ENCODE assay signal across 18 cellular contexts in genomic region chr2:16322308-16323130, GRCh38.
DNase-seq lines count a peak whose midpoint lies in the region; ATAC-seq and TF ChIP-seq lines count a peak whose summit lies in the region.
"Had no signal": no experiment of that assay in that cellular context is flagged by ENCODE, and none has a peak within 500 bp of the region (broad histone marks: within the 10 kb centered on the region; RNA-seq: fewer than 3 reads in every experiment).

No MANE protein-coding gene starts in this region.

- no peaks in the 10 kb centered on the region for H3K9me3 ChIP-seq in Caco-2
- no peaks in the 10 kb centered on the region for H3K9me3 ChIP-seq in WERI-Rb-1 (ENCODE audit: severe bottlenecking)
- no peaks in the 10 kb centered on the region for H3K9me3 ChIP-seq in neuronal stem cell (replicated peaks in 1 of 2; ENCODE audit: control insufficient read depth in 2 of 2, insufficient read depth in 1 of 2, low read depth in 1 of 2, low read length in 2 of 2)
- H3K9me3 ChIP-seq in naive thymus-derived CD4-positive, alpha-beta T cell (ENCODE audit: control insufficient read depth in 2 of 3, low read length in 3 of 3): no peaks in the 10 kb centered on the region
- no peaks in the 10 kb centered on the region for H3K9me3 ChIP-seq in adrenal gland (replicated peaks in 1 of 3)

- peaks cover 87% of the 10 kb centered on the region for H3K4me1 ChIP-seq in Caco-2
- H3K4me1 ChIP-seq in neuronal stem cell (ENCODE audit: control insufficient read depth in 2 of 2, insufficient read depth in 1 of 2, low read depth in 1 of 2, low read length in 2 of 2): peaks cover 41 to 53% of the 10 kb centered on the region in 2 donors
- H3K4me1 ChIP-seq in naive thymus-derived CD4-positive, alpha-beta T cell (ENCODE audit: control insufficient read depth in 2 of 2, insufficient read depth in 2 of 2, low read length in 2 of 2): no peaks in the 10 kb centered on the region
- no peaks in the 10 kb centered on the region for H3K4me1 ChIP-seq in adrenal gland (replicated peaks in 1 of 2)

- H2BK5ac ChIP-seq in neuronal stem cell (ENCODE audit: low read length): no peak overlapping the region

- BruUV-seq in Caco-2 (replicated peaks; lab: Mats Ljungman, UMichigan): no TSS peak

- no peak overlapping the region for H2BK120ac ChIP-seq in neuronal stem cell (ENCODE audit: low read depth, low read length)

- H3K4me2 ChIP-seq in neuronal stem cell (ENCODE audit: insufficient read depth, low read length, poor library complexity, severe bottlenecking): no peak overlapping the region
- H3K4me2 ChIP-seq: GM23338 had no signal

- H2BK12ac ChIP-seq in neuronal stem cell (ENCODE audit: low read length): no peak overlapping the region

- H3K27ac ChIP-seq in WERI-Rb-1: peak overlapping the region; percentile 60
- H3K27ac ChIP-seq in neuronal stem cell (replicated peaks; ENCODE audit: low read length): no peak overlapping the region
- no peak overlapping the region for H3K27ac ChIP-seq in naive thymus-derived CD4-positive, alpha-beta T cell (ENCODE audit: low read depth, low read length)
- H3K27ac ChIP-seq in adrenal gland: no peak overlapping the region
- H3K27ac ChIP-seq: C4-2B had no signal

- no peaks in the 10 kb centered on the region for H3K9me3 Mint-ChIP-seq in Caco-2 (ENCODE audit: unreplicated experiment)
- peaks cover 0 to 2% (median 0%) of the 10 kb centered on the region in 11 donors for H3K9me3 Mint-ChIP-seq in naive thymus-derived CD4-positive, alpha-beta T cell
- H3K9me3 Mint-ChIP-seq: CD4-positive, alpha-beta T cell; GM23338 had no signal

- H3K27me3 ChIP-seq in Caco-2 (replicated peaks; ENCODE audit: control insufficient read depth, insufficient read depth, low read length): no peaks in the 10 kb centered on the region
- H3K27me3 ChIP-seq in WERI-Rb-1 (ENCODE audit: insufficient read depth, low read depth, severe bottlenecking): no peaks in the 10 kb centered on the region
- H3K27me3 ChIP-seq in neuronal stem cell (ENCODE audit: control insufficient read depth in 3 of 3, insufficient read depth in 3 of 3, low read depth in 1 of 3, low read length in 3 of 3): no peaks in the 10 kb centered on the region
- no peaks in the 10 kb centered on the region for H3K27me3 ChIP-seq in naive thymus-derived CD4-positive, alpha-beta T cell (ENCODE audit: control insufficient read depth in 2 of 2, insufficient read depth in 2 of 2, low read length in 2 of 2)
- no peaks in the 10 kb centered on the region for H3K27me3 ChIP-seq in adrenal gland

- WGBS in neuronal stem cell (ENCODE audit: extremely low coverage in 2 of 2, insufficient read length in 2 of 2, insufficient replicate concordance in 1 of 2), 2 donors: no CpG with 5 or more reads among the region's 9 CpGs
- WGBS in adrenal gland, 4 donors: 80 to 86% (median 84%) methylated on average over 9 of the region's 9 CpGs

- H3K36me3 Mint-ChIP-seq in Caco-2 (ENCODE audit: insufficient read depth, unreplicated experiment): peaks cover 4% of the 10 kb centered on the region
- H3K36me3 Mint-ChIP-seq in naive thymus-derived CD4-positive, alpha-beta T cell: no peaks in the 10 kb centered on the region

- POLR2A ChIA-PET in Caco-2 (lab: Charles Lee): no interaction called here
- POLR2A ChIA-PET in naive thymus-derived CD4-positive, alpha-beta T cell (lab: Charles Lee): no interaction called here

- TF ChIP-seq POLR2A in adrenal gland (IDR thresholded peaks at IDR 0.05): no peak

- H3K14ac ChIP-seq in neuronal stem cell (ENCODE audit: low read length): no peak overlapping the region

- H3K4me1 Mint-ChIP-seq in Caco-2 (ENCODE audit: low read depth, unreplicated experiment): peaks cover 80% of the 10 kb centered on the region
- H3K4me1 Mint-ChIP-seq in naive thymus-derived CD4-positive, alpha-beta T cell: peaks cover 0 to 2% (median 0%) of the 10 kb centered on the region in 7 donors

- H4K8ac ChIP-seq in neuronal stem cell (ENCODE audit: low read depth, low read length): no peak overlapping the region

- no peak overlapping the region for H3K4me3 Mint-ChIP-seq in Caco-2 (ENCODE audit: unreplicated experiment)
- H3K4me3 Mint-ChIP-seq in naive thymus-derived CD4-positive, alpha-beta T cell: no peak overlapping the region
- H3K4me3 Mint-ChIP-seq: CD4-positive, alpha-beta T cell; GM23338 had no signal

- H3K36me3 ChIP-seq in Caco-2 (ENCODE audit: control insufficient read depth, insufficient read depth, low read length): no peaks in the 10 kb centered on the region
- no peaks in the 10 kb centered on the region for H3K36me3 ChIP-seq in WERI-Rb-1
- no peaks in the 10 kb centered on the region for H3K36me3 ChIP-seq in neuronal stem cell (replicated peaks in 1 of 2; ENCODE audit: control insufficient read depth in 2 of 2, insufficient read depth in 2 of 2, low read length in 2 of 2)
- H3K36me3 ChIP-seq in naive thymus-derived CD4-positive, alpha-beta T cell (ENCODE audit: control insufficient read depth in 2 of 3, insufficient read depth in 3 of 3, low read length in 3 of 3): no peaks in the 10 kb centered on the region
- no peaks in the 10 kb centered on the region for H3K36me3 ChIP-seq in adrenal gland (replicated peaks in 1 of 2)

- no peak for TF ChIP-seq CTCF in Caco-2 (IDR thresholded peaks at IDR 0.05; ENCODE audit: insufficient read depth in 1 of 2, low read depth in 1 of 2, low read length in 1 of 2, severe bottlenecking in 1 of 2, unreplicated experiment in 1 of 2)
- TF ChIP-seq CTCF in GM10266 (IDR thresholded peaks at IDR 0.05; ENCODE audit: control insufficient read depth, insufficient read depth, low read depth, missing control alignments): no peak
- TF ChIP-seq CTCF in WERI-Rb-1 (IDR thresholded peaks at IDR 0.05; ENCODE audit: low read depth, low read length): no peak
- TF ChIP-seq CTCF in adrenal gland (IDR thresholded peaks at IDR 0.05): no peak

- no peak overlapping the region for H4K91ac ChIP-seq in neuronal stem cell (ENCODE audit: low read depth, low read length, poor library complexity)

- H2BK15ac ChIP-seq in neuronal stem cell (ENCODE audit: low read length): peak overlapping the region; percentile 8

- H3K23ac ChIP-seq in neuronal stem cell (ENCODE audit: low read depth, low read length, poor library complexity): no peak overlapping the region

- H3K9ac ChIP-seq in neuronal stem cell (ENCODE audit: low read depth, low read length, poor library complexity): no peak overlapping the region

- no peak overlapping the region for H3K18ac ChIP-seq in neuronal stem cell (ENCODE audit: low read length)

- DNase-seq in Caco-2 (peak; percentile 62 to 73), GM10266 (ENCODE audit: extremely low spot score) (peak; percentile 10), WERI-Rb-1 (peak; percentile 56), neuronal stem cell (ENCODE audit: low spot score) (no peak), adrenal gland (no peak), posterior vena cava (ENCODE audit: low spot score) (no peak), NCI-H345 (lab: John Stamatoyannopoulos, UW) (no peak)
- no peak for DNase-seq in naive thymus-derived CD4-positive, alpha-beta T cell
- DNase-seq: ACHN; CD4-positive, alpha-beta T cell; DMS 273 treated with DMSO at 0.1 percent for 48 hours; DND-41; EL; HCEC 1CT; IMR-90 had no signal

- H3K27ac Mint-ChIP-seq in Caco-2 (ENCODE audit: unreplicated experiment): peak overlapping the region; percentile 90
- H3K27ac Mint-ChIP-seq in naive thymus-derived CD4-positive, alpha-beta T cell: no peak overlapping the region
- H3K27ac Mint-ChIP-seq: CD4-positive, alpha-beta T cell; GM23338 had no signal

- no peak overlapping the region for H3K4ac ChIP-seq in neuronal stem cell (ENCODE audit: low read length)

- H3K79me1 ChIP-seq in neuronal stem cell (ENCODE audit: low read depth, low read length): no peaks in the 10 kb centered on the region

- no peaks in the 10 kb centered on the region for H3K27me3 Mint-ChIP-seq in Caco-2 (ENCODE audit: insufficient read depth, unreplicated experiment)
- H3K27me3 Mint-ChIP-seq in naive thymus-derived CD4-positive, alpha-beta T cell: peaks cover 0 to 5% (median 0%) of the 10 kb centered on the region in 5 donors
- H3K27me3 Mint-ChIP-seq: CD4-positive, alpha-beta T cell had no signal

- no peak overlapping the region for H2AK5ac ChIP-seq in neuronal stem cell (ENCODE audit: low read depth, low read length)

- intact Hi-C loops in Caco-2 (cut with micrococcal nuclease; ENCODE audit: unreplicated experiment) (loop anchor here (1.0 to 10.0 kb wide), 4 partner anchors 164 to 685 kb away; no protein-coding TSS in a partner anchor), adrenal gland (cut with DNase I) (no loop called here), posterior vena cava (cut with DNase I) (loop anchor here in 1 of 2 donors (5.0 kb wide), 1 partner anchor 1770 kb away; no protein-coding TSS in a partner anchor)
- intact Hi-C loops in naive thymus-derived CD4-positive, alpha-beta T cell (cut with micrococcal nuclease): loop anchor here in 1 of 2 donors (1.0 kb wide), 1 partner anchor 34 kb away; no protein-coding TSS in a partner anchor

- H2AFZ ChIP-seq in neuronal stem cell (ENCODE audit: low read length): no peak overlapping the region
- H2AFZ ChIP-seq: GM23338 had no signal

- no peak for ATAC-seq in naive thymus-derived CD4-positive, alpha-beta T cell

- H3K4me3 ChIP-seq in Caco-2 (ENCODE audit: low read depth, low read length): no peak overlapping the region
- no peak overlapping the region for H3K4me3 ChIP-seq in WERI-Rb-1 (ENCODE audit: low read depth, low read length)
- no peak overlapping the region for H3K4me3 ChIP-seq in neuronal stem cell (ENCODE audit: low read length in 2 of 2)
- no peak overlapping the region for H3K4me3 ChIP-seq in naive thymus-derived CD4-positive, alpha-beta T cell (ENCODE audit: low read length)
- no peak overlapping the region for H3K4me3 ChIP-seq in adrenal gland
- H3K4me3 ChIP-seq: GM23338, K562 had no signal

- CTCF ChIA-PET in Caco-2 (lab: Charles Lee): interaction anchor here (0.5 to 1.4 kb wide), 2 partner anchors 383 to 395 kb away, joined by 4 read pairs; no protein-coding TSS in a partner anchor
- CTCF ChIA-PET in naive thymus-derived CD4-positive, alpha-beta T cell (lab: Charles Lee): no interaction called here

Comparison
In these comparisons a context has a peak if more than half of its experiments do, and no peak if none do; other contexts are left out.
1. DNase-seq: peak in Caco-2 (2 of 2), GM10266 (single experiment) and WERI-Rb-1 (single experiment); none in neuronal stem cell (single experiment), naive thymus-derived CD4-positive, alpha-beta T cell (0 of 9), adrenal gland (0 of 7), posterior vena cava (single experiment) and NCI-H345 (single experiment).